ENCODE assay signal across 21 cellular contexts in the genomic region with DNA sequence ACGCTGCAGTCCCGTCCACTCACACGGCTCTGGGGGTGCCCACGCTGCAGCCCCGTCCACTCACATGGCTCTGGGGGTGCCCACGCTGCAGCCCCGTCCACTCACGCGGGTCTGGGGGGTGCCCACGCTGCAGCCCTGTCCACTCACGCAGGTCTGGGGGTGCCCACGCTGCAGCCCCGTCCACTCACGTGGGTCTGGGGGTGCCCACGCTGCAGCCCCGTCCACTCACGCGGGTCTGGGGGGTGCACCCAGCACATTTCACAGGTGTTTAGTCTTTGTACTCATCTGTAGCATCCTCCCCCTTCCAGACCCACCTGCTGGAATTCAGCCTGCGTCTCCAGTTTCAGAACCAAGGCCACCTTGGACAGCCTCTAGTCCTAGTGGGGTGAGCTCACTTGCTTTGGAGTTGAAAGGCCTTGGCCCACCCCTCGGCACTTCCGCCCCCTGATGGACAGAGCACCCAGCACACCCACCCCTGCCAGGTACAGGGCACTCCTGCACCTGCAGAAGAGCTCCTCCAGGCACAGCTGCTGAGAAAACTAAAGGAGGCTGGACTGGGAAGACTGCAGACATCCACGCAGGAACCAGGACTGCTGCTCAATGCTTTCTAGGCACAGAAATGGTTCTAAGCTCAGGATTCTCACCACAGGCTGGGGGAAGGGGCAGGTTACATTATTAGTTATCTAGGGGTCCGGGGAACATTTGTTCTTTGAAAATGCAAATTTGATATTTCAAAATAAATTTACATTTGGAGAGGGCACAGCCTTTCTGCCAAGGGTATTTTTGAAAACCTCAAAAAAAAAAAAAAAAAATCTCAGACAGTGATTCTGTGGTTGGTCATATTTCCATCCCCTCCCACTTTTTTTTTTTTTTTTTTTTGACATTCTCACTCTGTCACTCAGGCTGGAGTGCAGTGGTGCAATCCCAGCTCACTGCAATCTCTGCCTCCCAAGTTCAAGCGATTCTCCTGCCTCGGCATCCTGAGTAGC.
DNase-seq lines count a peak whose midpoint lies in the region; ATAC-seq and TF ChIP-seq lines count a peak whose summit lies in the region.
"Had no signal": no experiment of that assay in that cellular context is flagged by ENCODE, and none has a peak within 500 bp of the region (broad histone marks: within the 10 kb centered on the region; RNA-seq: fewer than 3 reads in every experiment).

No MANE protein-coding gene starts in this region.

- peak overlapping the region; percentile 39 for H3K27ac Mint-ChIP-seq in MCF 10A (ENCODE audit: low read depth, unreplicated experiment)
- H3K27ac Mint-ChIP-seq in endodermal cell, result no peak overlapping the region
- no peak overlapping the region for H3K27ac Mint-ChIP-seq in stimulated activated memory B cell treated with anti-CD40 and anti-IgM and Interleukin-4, amounts not matched to agents 10 μg/mL and 1 μg/mL and 100 μg/mL, for 72 hours
- H3K27ac Mint-ChIP-seq: activated CD4-positive, alpha-beta memory T cell treated with anti-CD3 and anti-CD28 coated beads for 36 hours; memory B cell had no signal

- H3K9me3 Mint-ChIP-seq in MCF 10A (ENCODE audit: unreplicated experiment) (no peaks in the 10 kb centered on the region), endodermal cell (no peaks in the 10 kb centered on the region)
- H3K9me3 Mint-ChIP-seq in stimulated activated memory B cell treated with anti-CD40 and anti-IgM and Interleukin-4, amounts not matched to agents 10 μg/mL and 1 μg/mL and 100 μg/mL, for 72 hours, result no peaks in the 10 kb centered on the region
- H3K9me3 Mint-ChIP-seq: activated CD4-positive, alpha-beta memory T cell treated with anti-CD3 and anti-CD28 coated beads for 36 hours; memory B cell had no signal

- intact Hi-C loops in MCF 10A (cut with micrococcal nuclease), result no loop called here
- intact Hi-C loops in breast epithelium (cut with DNase I; ENCODE audit: low total_unique reads), result no loop called here
- intact Hi-C loops in ascending aorta (cut with DNase I), result no loop called here

- peak; percentile 57 for ATAC-seq in stimulated activated memory B cell treated with anti-CD40 and anti-IgM and Interleukin-4, amounts not matched to agents 10 μg/mL and 1 μg/mL and 100 μg/mL, for 72 hours

- TF ChIP-seq POLR2A in breast epithelium (IDR thresholded peaks at IDR 0.05), result no peak

- POLR2A ChIA-PET in MCF 10A (lab: Yijun Ruan, JAX), result interaction anchor here (1.3 kb wide), 1 partner anchor 15 kb away, joined by 4 read pairs; no protein-coding TSS in a partner anchor

- H3K27me3 Mint-ChIP-seq in MCF 10A (ENCODE audit: insufficient read depth, unreplicated experiment) (peaks cover 25% of the 10 kb centered on the region), endodermal cell (ENCODE audit: insufficient read depth) (no peaks in the 10 kb centered on the region)
- H3K27me3 Mint-ChIP-seq in stimulated activated memory B cell treated with anti-CD40 and anti-IgM and Interleukin-4, amounts not matched to agents 10 μg/mL and 1 μg/mL and 100 μg/mL, for 72 hours, result no peaks in the 10 kb centered on the region
- H3K27me3 Mint-ChIP-seq: activated CD4-positive, alpha-beta memory T cell treated with anti-CD3 and anti-CD28 coated beads for 36 hours had no signal

- DNase-seq in MCF 10A (ENCODE audit: unreplicated experiment) (peak; percentile 28), breast epithelium (ENCODE audit: low spot score in 2 of 2) (no peak), NCI-H510A (lab: John Stamatoyannopoulos, UW) (peak; percentile 42), endodermal cell (peak; percentile 82), SW480 (ENCODE audit: low spot score) (no peak), ascending aorta (ENCODE audit: low spot score in 2 of 2) (no peak)
- DNase-seq in activated CD4-positive, alpha-beta T cell treated with anti-CD3 and anti-CD28 coated beads, Interleukin-2, amount 50 U/mL, for 4 hours, result no peak
- DNase-seq: activated CD4-positive, alpha-beta memory T cell treated with anti-CD3 and anti-CD28 coated beads for 36 hours; activated CD4-positive, CD25-positive, alpha-beta regulatory T cell; activated gamma-delta T cell treated with Interleukin-2 at 50 U/mL for 16 hours; Calu3; cortex of kidney; Kasumi-1; NCI-H1092; NCI-H2029; NCI-H446 treated with DMSO at 0.1 percent for 48 hours; retina; T-helper 9 cell; trophoblast cell had no signal

- H3K4me3 ChIP-seq in breast epithelium, result no peak overlapping the region
- H3K4me3 ChIP-seq in endodermal cell (ENCODE audit: low read length), result no peak overlapping the region
- no peak overlapping the region for H3K4me3 ChIP-seq in ascending aorta

- H3K9me3 ChIP-seq in breast epithelium (no peaks in the 10 kb centered on the region), endodermal cell (ENCODE audit: control insufficient read depth, low read length) (no peaks in the 10 kb centered on the region), ascending aorta (no peaks in the 10 kb centered on the region)

- no peaks in the 10 kb centered on the region for H3K4me1 ChIP-seq in breast epithelium
- H3K4me1 ChIP-seq in endodermal cell (ENCODE audit: control insufficient read depth, insufficient read depth, low read length), result no peaks in the 10 kb centered on the region
- H3K4me1 ChIP-seq in ascending aorta, result no peaks in the 10 kb centered on the region

- H3K4me1 Mint-ChIP-seq in MCF 10A (ENCODE audit: insufficient read depth, unreplicated experiment), result peaks cover 12% of the 10 kb centered on the region
- peaks cover 3% of the 10 kb centered on the region for H3K4me1 Mint-ChIP-seq in endodermal cell
- H3K4me1 Mint-ChIP-seq in stimulated activated memory B cell treated with anti-CD40 and anti-IgM and Interleukin-4, amounts not matched to agents 10 μg/mL and 1 μg/mL and 100 μg/mL, for 72 hours, result peaks cover 9% of the 10 kb centered on the region
- H3K4me1 Mint-ChIP-seq: memory B cell had no signal

- TF ChIP-seq CTCF in MCF 10A (IDR thresholded peaks at IDR 0.05; ENCODE audit: unreplicated experiment) (no peak), breast epithelium (IDR thresholded peaks at IDR 0.05) (no peak), endodermal cell (conservative IDR thresholded peaks at IDR 0.05) (peak; percentile 64), ascending aorta (IDR thresholded peaks at IDR 0.05) (no peak)

- no peak overlapping the region for H3K9ac ChIP-seq in endodermal cell (ENCODE audit: extremely low read depth, low read length, poor library complexity, severe bottlenecking)

- H3K4me3 Mint-ChIP-seq in MCF 10A (ENCODE audit: unreplicated experiment), result no peak overlapping the region
- no peak overlapping the region for H3K4me3 Mint-ChIP-seq in endodermal cell
- H3K4me3 Mint-ChIP-seq in stimulated activated memory B cell treated with anti-CD40 and anti-IgM and Interleukin-4, amounts not matched to agents 10 μg/mL and 1 μg/mL and 100 μg/mL, for 72 hours, result no peak overlapping the region
- H3K4me3 Mint-ChIP-seq: activated CD4-positive, alpha-beta memory T cell treated with anti-CD3 and anti-CD28 coated beads for 36 hours; memory B cell had no signal

- CTCF ChIA-PET in MCF 10A (lab: Yijun Ruan, JAX), result interaction anchor here (0.5 to 1.4 kb wide), 3 partner anchors 91 to 929 kb away, joined by 3 read pairs; no protein-coding TSS in a partner anchor

- no TSS peak for BruUV-seq in MCF 10A (replicated peaks; lab: Mats Ljungman, UMichigan)

- H3K36me3 ChIP-seq in breast epithelium, result no peaks in the 10 kb centered on the region
- H3K36me3 ChIP-seq in endodermal cell (ENCODE audit: control insufficient read depth, insufficient read depth, low read length), result no peaks in the 10 kb centered on the region
- no peaks in the 10 kb centered on the region for H3K36me3 ChIP-seq in ascending aorta

- H3K27me3 ChIP-seq in breast epithelium (no peaks in the 10 kb centered on the region), endodermal cell (ENCODE audit: control insufficient read depth, insufficient read depth, low read length, poor library complexity, severe bottlenecking) (no peaks in the 10 kb centered on the region), ascending aorta (no peaks in the 10 kb centered on the region)

- H3K27ac ChIP-seq in breast epithelium (no peak overlapping the region), endodermal cell (ENCODE audit: low read depth, low read length) (no peak overlapping the region), ascending aorta (no peak overlapping the region)

- H3K36me3 Mint-ChIP-seq in MCF 10A (ENCODE audit: insufficient read depth, unreplicated experiment) (no peaks in the 10 kb centered on the region), endodermal cell (ENCODE audit: low read depth) (no peaks in the 10 kb centered on the region)
- H3K36me3 Mint-ChIP-seq in stimulated activated memory B cell treated with anti-CD40 and anti-IgM and Interleukin-4, amounts not matched to agents 10 μg/mL and 1 μg/mL and 100 μg/mL, for 72 hours, result no peaks in the 10 kb centered on the region
- H3K36me3 Mint-ChIP-seq: activated CD4-positive, alpha-beta memory T cell treated with anti-CD3 and anti-CD28 coated beads for 36 hours had no signal

- 91 to 97% methylated on average over 10 to 25 of the region's 25 CpGs for WGBS in endodermal cell (ENCODE audit: insufficient coverage in 1 of 2, insufficient read length in 1 of 2), 2 experiments

Comparison
In these comparisons a context has a peak if more than half of its experiments do, and no peak if none do; other contexts are left out.
1. DNase-seq: peak in MCF 10A (single experiment), NCI-H510A (single experiment) and endodermal cell (single experiment); none in breast epithelium (0 of 2), SW480 (single experiment), activated CD4-positive, alpha-beta T cell treated with anti-CD3 and anti-CD28 coated beads, Interleukin-2, amount 50 U/mL, for 4 hours (0 of 2) and ascending aorta (0 of 2).